Comparison of ENCODE assay signal across 26 cellular contexts in the genomic region with DNA sequence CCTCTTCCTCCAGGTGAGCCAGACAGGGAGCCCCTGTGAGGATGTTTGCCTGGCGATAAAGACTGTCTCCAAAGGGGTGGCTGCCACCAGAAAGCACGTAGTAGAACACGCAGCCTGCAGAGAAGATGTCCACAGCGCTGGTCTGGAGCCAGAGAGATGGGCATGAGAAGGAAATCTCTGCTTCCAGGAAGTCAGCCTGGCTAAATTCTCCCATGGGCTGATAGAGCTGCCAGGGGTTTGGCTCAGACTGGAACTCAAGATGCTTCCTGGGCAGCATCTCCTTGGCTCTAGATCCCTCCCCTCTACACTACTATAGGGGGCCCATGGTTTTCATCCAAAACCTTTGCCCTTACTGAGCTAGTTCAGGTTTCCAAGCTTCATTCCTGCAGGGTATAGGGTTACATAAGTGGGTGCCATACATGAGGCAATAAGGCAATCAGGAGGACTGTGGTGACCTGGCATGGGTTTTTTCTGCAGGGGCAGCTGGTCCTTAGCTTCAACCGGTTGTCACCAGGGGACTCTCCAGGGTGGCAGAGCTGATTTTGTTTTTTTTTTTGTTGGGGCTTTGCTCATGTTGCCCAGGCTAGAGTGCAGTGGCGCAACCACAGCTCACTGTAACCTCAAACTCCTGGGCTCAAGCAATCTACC. TPM values are rescaled to one million over a fixed set of nuclear protein-coding genes. Genes with fewer than 3 reads are reported as not detected.
"Had no signal": no experiment of that assay in that cellular context is flagged by ENCODE, and none has a peak within 500 bp of the region (broad histone marks: within the 10 kb centered on the region; RNA-seq: fewer than 3 reads in every experiment).

No MANE protein-coding gene starts in this region.

- H3K9me3 Mint-ChIP-seq: activated CD4-positive, alpha-beta memory T cell treated with anti-CD3 and anti-CD28 coated beads, Interleukin-2, amount 10 ng/mL, durations not matched to agents 7 days and 5 days; activated naive CD8-positive, alpha-beta T cell treated with anti-CD3 and anti-CD28 coated beads, Interleukin-2, amount 50 U/mL, for 24 hours; activated T-helper 1 cell treated with anti-CD3 and anti-CD28 coated beads, Interleukin-12 subunit alpha, Interleukin-12 subunit beta, Interleukin-2, Interleukin-4 antibody, amounts not matched to agents 30 ng/mL and 10 ng/mL and 1 ng/mL, durations not matched to agents 14 hours and 24 hours and 36 hours; endodermal cell; naive thymus-derived CD8-positive, alpha-beta T cell; stimulated activated naive CD8-positive, alpha-beta T cell treated with anti-CD3 and anti-CD28 coated beads, Interleukin-15, Interleukin-2, amounts not matched to agents 100 ng/mL and 50 ng/mL, for 24 hours had no signal

- H3K4me1 ChIP-seq: body of pancreas, pancreas had no signal

- H3K4me3 ChIP-seq: body of pancreas, cardiac muscle cell, esophagus squamous epithelium, gastroesophageal sphincter, mucosa of descending colon, pancreas, skin epidermis, tibial artery had no signal

- H3K27me3 ChIP-seq: body of pancreas, cardiac muscle cell, gastroesophageal sphincter, pancreas, tibial artery had no signal

- H3K27ac Mint-ChIP-seq: activated CD4-positive, alpha-beta memory T cell treated with anti-CD3 and anti-CD28 coated beads, Interleukin-2, amount 10 ng/mL, durations not matched to agents 7 days and 5 days; activated naive CD8-positive, alpha-beta T cell treated with anti-CD3 and anti-CD28 coated beads, Interleukin-2, amount 50 U/mL, for 24 hours; activated T-helper 1 cell treated with anti-CD3 and anti-CD28 coated beads, Interleukin-12 subunit alpha, Interleukin-12 subunit beta, Interleukin-2, Interleukin-4 antibody, amounts not matched to agents 30 ng/mL and 10 ng/mL and 1 ng/mL, durations not matched to agents 14 hours and 24 hours and 36 hours; endodermal cell; naive thymus-derived CD8-positive, alpha-beta T cell; stimulated activated naive CD8-positive, alpha-beta T cell treated with anti-CD3 and anti-CD28 coated beads, Interleukin-15, Interleukin-2, amounts not matched to agents 100 ng/mL and 50 ng/mL, for 24 hours had no signal

- H3K27ac ChIP-seq: body of pancreas, cardiac muscle cell, esophagus squamous epithelium, gastroesophageal sphincter, neutrophil, pancreas, skin epidermis, tibial artery had no signal

- H3K4me3 Mint-ChIP-seq: activated CD4-positive, alpha-beta memory T cell treated with anti-CD3 and anti-CD28 coated beads, Interleukin-2, amount 10 ng/mL, durations not matched to agents 7 days and 5 days; activated naive CD8-positive, alpha-beta T cell treated with anti-CD3 and anti-CD28 coated beads, Interleukin-2, amount 50 U/mL, for 24 hours; activated T-helper 1 cell treated with anti-CD3 and anti-CD28 coated beads, Interleukin-12 subunit alpha, Interleukin-12 subunit beta, Interleukin-2, Interleukin-4 antibody, amounts not matched to agents 30 ng/mL and 10 ng/mL and 1 ng/mL, durations not matched to agents 14 hours and 24 hours and 36 hours; endodermal cell; naive thymus-derived CD8-positive, alpha-beta T cell; stimulated activated naive CD8-positive, alpha-beta T cell treated with anti-CD3 and anti-CD28 coated beads, Interleukin-15, Interleukin-2, amounts not matched to agents 100 ng/mL and 50 ng/mL, for 24 hours had no signal

- ATAC-seq: activated naive CD8-positive, alpha-beta T cell treated with anti-CD3 and anti-CD28 coated beads, Interleukin-2, amount 50 U/mL, for 24 hours; body of pancreas; gastroesophageal sphincter; left cardiac atrium; mucosa of descending colon; naive thymus-derived CD8-positive, alpha-beta T cell; pancreas; right cardiac atrium had no signal

- H3K27me3 Mint-ChIP-seq: activated CD4-positive, alpha-beta memory T cell treated with anti-CD3 and anti-CD28 coated beads, Interleukin-2, amount 10 ng/mL, durations not matched to agents 7 days and 5 days had no signal

- DNase-seq: activated CD4-positive, alpha-beta memory T cell treated with anti-CD3 and anti-CD28 coated beads, Interleukin-2, amount 10 ng/mL, durations not matched to agents 7 days and 5 days; activated CD4-positive, alpha-beta T cell treated with anti-CD3 and anti-CD28 coated beads for 4 hours; activated CD4-positive, CD25-positive, alpha-beta regulatory T cell; activated gamma-delta T cell; activated naive CD4-positive, alpha-beta T cell treated with anti-CD3 and anti-CD28 coated beads, Interleukin-2, amount 50 U/mL, for 16 hours; activated naive CD8-positive, alpha-beta T cell treated with anti-CD3 and anti-CD28 coated beads, Interleukin-2, amount 50 U/mL, for 24 hours; body of pancreas; cortex of kidney; endodermal cell; esophagus squamous epithelium; left cardiac atrium; mesendoderm; mucosa of descending colon; naive thymus-derived CD8-positive, alpha-beta T cell; pancreas; right cardiac atrium; stimulated activated CD4-positive, alpha-beta T cell treated with anti-CD3 and anti-CD28 coated beads, Interleukin-1b, Interleukin-23, amount 100 ng/mL, for 48 hours; T-helper 2 cell; tibial artery had no signal

- H3K9me3 ChIP-seq: body of pancreas, esophagus squamous epithelium, gastroesophageal sphincter, mucosa of descending colon, neutrophil, pancreas, tibial artery had no signal

RNA-seq across cellular contexts. Expression of a gene that starts 13.6 kb away (rescaled TPM):
- polyA plus RNA-seq: naive thymus-derived CD8-positive, alpha-beta T cell had no signal

RNA-seq across cellular contexts. Expression of a gene that starts 20.7 kb away (rescaled TPM):
- total RNA-seq: activated CD4-positive, alpha-beta memory T cell treated with anti-CD3 and anti-CD28 coated beads, Interleukin-2, amount 10 ng/mL, durations not matched to agents 7 days and 5 days; activated T-helper 1 cell treated with anti-CD3 and anti-CD28 coated beads, Interleukin-12 subunit alpha, Interleukin-12 subunit beta, Interleukin-2, Interleukin-4 antibody, amounts not matched to agents 30 ng/mL and 10 ng/mL and 1 ng/mL, durations not matched to agents 14 hours and 24 hours and 36 hours; naive thymus-derived CD8-positive, alpha-beta T cell; pulmonary artery endothelial cell had no signal
- polyA plus RNA-seq: naive thymus-derived CD8-positive, alpha-beta T cell; right cardiac atrium had no signal
